24 cellular contexts compared by ENCODE assay signal in the genomic region with DNA sequence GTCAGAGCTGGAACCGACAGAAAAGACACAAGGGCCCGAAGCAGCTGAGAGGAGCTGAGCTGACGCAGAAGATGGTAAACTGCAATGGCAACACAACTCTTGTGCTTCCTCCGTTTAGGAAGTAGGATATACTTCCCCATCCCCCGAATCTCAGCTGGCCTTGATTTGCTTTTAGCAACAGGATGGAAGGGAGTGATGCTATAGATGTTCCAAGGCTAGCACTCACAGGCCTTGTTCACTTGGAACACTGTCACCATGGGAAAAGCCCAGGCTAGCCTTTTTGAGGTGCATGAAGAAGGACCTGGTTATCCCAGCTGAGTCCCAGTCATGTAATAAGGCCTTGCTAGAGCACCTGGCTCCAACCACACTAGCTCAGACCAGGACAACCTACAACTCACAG. TPM values are rescaled to one million over a fixed set of nuclear protein-coding genes. Genes with fewer than 3 reads are reported as not detected.
DNase-seq lines count a peak whose midpoint lies in the region; ATAC-seq lines count a peak whose summit lies in the region.
"Had no signal": no experiment of that assay in that cellular context is flagged by ENCODE, and none has a peak within 500 bp of the region (broad histone marks: within the 10 kb centered on the region; RNA-seq: fewer than 3 reads in every experiment).

No MANE protein-coding gene starts in this region.

- H3K27me3 Mint-ChIP-seq in activated CD4-positive, alpha-beta T cell treated with anti-CD3 and anti-CD28 coated beads, Interleukin-2, amount 10 ng/mL, durations not matched to agents 24 days and 14 days, result no peaks in the 10 kb centered on the region
- H3K27me3 Mint-ChIP-seq in stimulated activated naive CD8-positive, alpha-beta T cell treated with anti-CD3 and anti-CD28 coated beads, Interleukin-15, Interleukin-2, amounts not matched to agents 100 ng/mL and 50 ng/mL, for 24 hours, result no peaks in the 10 kb centered on the region
- H3K27me3 Mint-ChIP-seq in activated naive CD8-positive, alpha-beta T cell treated with anti-CD3 and anti-CD28 coated beads for 36 hours, result no peaks in the 10 kb centered on the region

- no peaks in the 10 kb centered on the region for H3K9me3 Mint-ChIP-seq in activated CD4-positive, alpha-beta T cell treated with anti-CD3 and anti-CD28 coated beads, Interleukin-2, amount 10 ng/mL, durations not matched to agents 24 days and 14 days
- H3K9me3 Mint-ChIP-seq in stimulated activated naive CD8-positive, alpha-beta T cell treated with anti-CD3 and anti-CD28 coated beads, Interleukin-15, Interleukin-2, amounts not matched to agents 100 ng/mL and 50 ng/mL, for 24 hours, result no peaks in the 10 kb centered on the region
- no peaks in the 10 kb centered on the region for H3K9me3 Mint-ChIP-seq in activated naive CD8-positive, alpha-beta T cell treated with anti-CD3 and anti-CD28 coated beads for 36 hours

- H3K4me1 Mint-ChIP-seq in activated CD4-positive, alpha-beta T cell treated with anti-CD3 and anti-CD28 coated beads, Interleukin-2, amount 10 ng/mL, durations not matched to agents 24 days and 14 days, result peaks cover 48% of the 10 kb centered on the region
- H3K4me1 Mint-ChIP-seq in stimulated activated naive CD8-positive, alpha-beta T cell treated with anti-CD3 and anti-CD28 coated beads, Interleukin-15, Interleukin-2, amounts not matched to agents 100 ng/mL and 50 ng/mL, for 24 hours (ENCODE audit: low read depth), result peaks cover 41% of the 10 kb centered on the region
- H3K4me1 Mint-ChIP-seq in activated naive CD8-positive, alpha-beta T cell treated with anti-CD3 and anti-CD28 coated beads for 36 hours, result peaks cover 44% of the 10 kb centered on the region

- no peak overlapping the region for H3K4me3 Mint-ChIP-seq in activated CD4-positive, alpha-beta T cell treated with anti-CD3 and anti-CD28 coated beads, Interleukin-2, amount 10 ng/mL, durations not matched to agents 24 days and 14 days
- H3K4me3 Mint-ChIP-seq in stimulated activated naive CD8-positive, alpha-beta T cell treated with anti-CD3 and anti-CD28 coated beads, Interleukin-15, Interleukin-2, amounts not matched to agents 100 ng/mL and 50 ng/mL, for 24 hours, result no peak overlapping the region
- H3K4me3 Mint-ChIP-seq in activated naive CD8-positive, alpha-beta T cell treated with anti-CD3 and anti-CD28 coated beads for 36 hours, result no peak overlapping the region
- H3K4me3 Mint-ChIP-seq: endodermal cell had no signal

- H3K27ac Mint-ChIP-seq in activated CD4-positive, alpha-beta T cell treated with anti-CD3 and anti-CD28 coated beads, Interleukin-2, amount 10 ng/mL, durations not matched to agents 24 days and 14 days, result peak overlapping the region; percentile 75
- peak overlapping the region; percentile 45 for H3K27ac Mint-ChIP-seq in stimulated activated naive CD8-positive, alpha-beta T cell treated with anti-CD3 and anti-CD28 coated beads, Interleukin-15, Interleukin-2, amounts not matched to agents 100 ng/mL and 50 ng/mL, for 24 hours
- H3K27ac Mint-ChIP-seq in activated naive CD8-positive, alpha-beta T cell treated with anti-CD3 and anti-CD28 coated beads for 36 hours, result peak overlapping the region; percentile 38
- H3K27ac Mint-ChIP-seq: endodermal cell had no signal

- no peak for ATAC-seq in stimulated activated naive CD8-positive, alpha-beta T cell treated with anti-CD3 and anti-CD28 coated beads, Interleukin-15, Interleukin-2, amounts not matched to agents 100 U/mL and 50 U/mL, for 24 hours
- ATAC-seq in GM18870 (IDR thresholded peaks at IDR 0.05; ENCODE audit: unreplicated experiment) (no peak), GM18907 (IDR thresholded peaks at IDR 0.05; ENCODE audit: unreplicated experiment) (no peak)
- ATAC-seq: body of pancreas, K562, left lobe of liver had no signal

- H3K36me3 Mint-ChIP-seq in activated CD4-positive, alpha-beta T cell treated with anti-CD3 and anti-CD28 coated beads, Interleukin-2, amount 10 ng/mL, durations not matched to agents 24 days and 14 days (ENCODE audit: low read depth), result peaks cover 78% of the 10 kb centered on the region
- H3K36me3 Mint-ChIP-seq in stimulated activated naive CD8-positive, alpha-beta T cell treated with anti-CD3 and anti-CD28 coated beads, Interleukin-15, Interleukin-2, amounts not matched to agents 100 ng/mL and 50 ng/mL, for 24 hours (ENCODE audit: low read depth), result peaks cover 95% of the 10 kb centered on the region
- H3K36me3 Mint-ChIP-seq in activated naive CD8-positive, alpha-beta T cell treated with anti-CD3 and anti-CD28 coated beads for 36 hours, result peaks cover 69% of the 10 kb centered on the region

- intact Hi-C loops in activated CD4-positive, alpha-beta T cell treated with anti-CD3 and anti-CD28 coated beads, Interleukin-2, amount 10 ng/mL, durations not matched to agents 24 days and 14 days (cut with micrococcal nuclease), result no loop called here

- no peak for DNase-seq in activated CD4-positive, alpha-beta T cell treated with anti-CD3 and anti-CD28 coated beads, Interleukin-2, amount 10 ng/mL, durations not matched to agents 24 days and 14 days
- DNase-seq in activated CD4-positive, alpha-beta T cell treated with anti-CD3 and anti-CD28 coated beads, Interleukin-2, amount 50 U/mL, for 4 hours, result no peak
- DNase-seq in stimulated activated naive CD8-positive, alpha-beta T cell treated with anti-CD3 and anti-CD28 coated beads, Interleukin-15, Interleukin-2, amounts not matched to agents 100 U/mL and 50 U/mL, for 24 hours, result no peak
- DNase-seq in activated naive CD8-positive, alpha-beta T cell treated with anti-CD3 and anti-CD28 coated beads for 36 hours, result no peak
- DNase-seq in NCI-H1105 treated with DMSO at 0.1 percent for 48 hours (lab: John Stamatoyannopoulos, UW), result no peak
- DNase-seq: activated CD4-positive, CD25-positive, alpha-beta regulatory T cell; body of pancreas; dermis blood vessel endothelial cell; endodermal cell; H7; NCI-H1092; NCI-H1694 treated with DMSO at 0.1 percent for 48 hours; NCI-H446 treated with DMSO at 0.1 percent for 48 hours; NCI-H774; retina; SIG-M5; stimulated activated naive CD4-positive, alpha-beta T cell treated with Interleukin-2 at 50 U/mL for 16 hours; SW 1271; testis had no signal

RNA-seq across cellular contexts. Expression of gene STAT1, which starts 26.0 kb away (rescaled TPM):
- total RNA-seq in activated CD4-positive, alpha-beta T cell treated with anti-CD3 and anti-CD28 coated beads, Interleukin-2, amount 10 ng/mL, durations not matched to agents 24 days and 14 days, result 152 and 160 TPM in 2 replicates
- total RNA-seq in activated naive CD8-positive, alpha-beta T cell treated with anti-CD3 and anti-CD28 coated beads for 36 hours, result 100 to 1,000 TPM; 383 to 389 TPM
